1 cellular context compared by ENCODE assay signal in genomic region chr2:99623613-99624012, GRCh38.
TF ChIP-seq lines count a peak whose summit lies in the region.

No MANE protein-coding gene starts in this region.

TF ChIP-seq in SK-N-SH treated with all-trans-retinoic acid at 6 μM for 48 hours, 23 proteins besides CTCF, POLR2A, EP300 and RAD21 (continued from another document):
- TF ChIP-seq, protein P1, sequence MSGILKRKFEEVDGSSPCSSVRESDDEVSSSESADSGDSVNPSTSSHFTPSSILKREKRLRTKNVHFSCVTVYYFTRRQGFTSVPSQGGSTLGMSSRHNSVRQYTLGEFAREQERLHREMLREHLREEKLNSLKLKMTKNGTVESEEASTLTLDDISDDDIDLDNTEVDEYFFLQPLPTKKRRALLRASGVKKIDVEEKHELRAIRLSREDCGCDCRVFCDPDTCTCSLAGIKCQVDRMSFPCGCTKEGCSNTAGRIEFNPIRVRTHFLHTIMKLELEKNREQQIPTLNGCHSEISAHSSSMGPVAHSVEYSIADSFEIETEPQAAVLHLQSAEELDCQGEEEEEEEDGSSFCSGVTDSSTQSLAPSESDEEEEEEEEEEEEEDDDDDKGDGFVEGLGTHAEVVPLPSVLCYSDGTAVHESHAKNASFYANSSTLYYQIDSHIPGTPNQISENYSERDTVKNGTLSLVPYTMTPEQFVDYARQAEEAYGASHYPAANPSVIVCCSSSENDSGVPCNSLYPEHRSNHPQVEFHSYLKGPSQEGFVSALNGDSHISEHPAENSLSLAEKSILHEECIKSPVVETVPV (CRISPR knock-in tag; IDR thresholded peaks at IDR 0.05) = no peak
- TF ChIP-seq ISL1 (CRISPR knock-in tag; IDR thresholded peaks at IDR 0.05) (no peak), PATZ1 (CRISPR knock-in tag; IDR thresholded peaks at IDR 0.05; ENCODE audit: borderline replicate concordance) (no peak), ESRRG (CRISPR knock-in tag; IDR thresholded peaks at IDR 0.05) (no peak), ZFP30 (CRISPR knock-in tag; IDR thresholded peaks at IDR 0.05) (no peak), ZNF70 (CRISPR knock-in tag; IDR thresholded peaks at IDR 0.05) (no peak), GLIS3 (CRISPR knock-in tag; IDR thresholded peaks at IDR 0.05) (no peak), TCF4 (CRISPR knock-in tag; IDR thresholded peaks at IDR 0.05; ENCODE audit: borderline replicate concordance) (no peak), TSHZ2 (CRISPR knock-in tag; IDR thresholded peaks at IDR 0.05) (no peak), PPARA (CRISPR knock-in tag; IDR thresholded peaks at IDR 0.05; ENCODE audit: borderline replicate concordance) (no peak), POU6F1 (CRISPR knock-in tag; IDR thresholded peaks at IDR 0.05; ENCODE audit: borderline replicate concordance, low read depth) (no peak)
